8 cellular contexts compared by ENCODE assay signal in genomic region chr6:42045538-42046460, GRCh38. TPM values are rescaled to one million over a fixed set of nuclear protein-coding genes. Genes with fewer than 3 reads are reported as not detected.
DNase-seq lines count a peak whose midpoint lies in the region; ATAC-seq and TF ChIP-seq lines count a peak whose summit lies in the region.

No MANE protein-coding gene starts in this region.

- no peak for ATAC-seq in HG03175 (IDR thresholded peaks at IDR 0.05; ENCODE audit: unreplicated experiment)
- ATAC-seq in HG03442 (IDR thresholded peaks at IDR 0.05; ENCODE audit: unreplicated experiment) = no peak

- peak overlapping the region; percentile 91 for H3K4me3 Mint-ChIP-seq in MCF 10A (ENCODE audit: unreplicated experiment)

- H3K4me1 Mint-ChIP-seq in MCF 10A (ENCODE audit: insufficient read depth, unreplicated experiment) = peaks cover 37% of the 10 kb centered on the region

- H3K27me3 Mint-ChIP-seq in MCF 10A (ENCODE audit: insufficient read depth, unreplicated experiment) = no peaks in the 10 kb centered on the region

- DNase-seq in Daoy (ENCODE audit: low read depth) (peak; percentile 78), NCI-H1092 (lab: John Stamatoyannopoulos, UW) (peak; percentile 13), UCSD-AML1 (lab: John Stamatoyannopoulos, UW; ENCODE audit: unreplicated experiment) (peak; percentile 91), MCF 10A (ENCODE audit: unreplicated experiment) (peak; percentile 98), iris pigment epithelial cell (ENCODE audit: low read depth) (peak; percentile 95)
- DNase-seq in stimulated activated CD4-positive, alpha-beta T cell treated with anti-CD3 and anti-CD28 coated beads, Interleukin-15, amount 100 ng/mL, for 1 hour (ENCODE audit: low read depth in 1 of 2, low spot score in 1 of 2) = peak; percentile 65 to 66

- CTCF ChIA-PET in MCF 10A (lab: Yijun Ruan, JAX) = interaction anchor here (0.6 to 9.2 kb wide), 15 partner anchors 14 to 502 kb away, joined by 3 to 117 read pairs (median 5); partner anchors contain the start of genes BYSL, CCND3, MED20 and PRICKLE4

- H3K27ac Mint-ChIP-seq in MCF 10A (ENCODE audit: low read depth, unreplicated experiment) = peak overlapping the region; percentile 60

- H3K36me3 Mint-ChIP-seq in MCF 10A (ENCODE audit: insufficient read depth, unreplicated experiment) = peaks cover 13% of the 10 kb centered on the region

- no TSS peak for BruUV-seq in MCF 10A (replicated peaks; lab: Mats Ljungman, UMichigan)

- POLR2A ChIA-PET in MCF 10A (lab: Yijun Ruan, JAX) = interaction anchor here (0.6 to 8.8 kb wide), 30 partner anchors 12 to 736 kb away, joined by 3 to 136 read pairs (median 4); partner anchors contain the start of genes BICRAL, BYSL, C6orf132 and CCND3

- H3K9me3 Mint-ChIP-seq in MCF 10A (ENCODE audit: unreplicated experiment) = no peaks in the 10 kb centered on the region

- TF ChIP-seq CTCF in MCF 10A (IDR thresholded peaks at IDR 0.05; ENCODE audit: unreplicated experiment) = no peak

- intact Hi-C loops in MCF 10A (cut with micrococcal nuclease) = loop anchor here (2.0 kb wide), 1 partner anchor 311 kb away; the partner anchor contains the start of gene TFEB

RNA-seq across cellular contexts. Expression of gene TAF8, which starts 4.5 kb away (rescaled TPM):
- 20.6 and 34.1 TPM in 2 replicates for total RNA-seq in Daoy (2014; rRNA removed; shearing (Covaris generic))
- 23.8 and 25.8 TPM in 2 replicates for total RNA-seq in MCF 10A (2022)

Comparison
In these comparisons a context has a peak if more than half of its experiments do, and no peak if none do; other contexts are left out.
1. DNase-seq: peak in every context shown above with its lines; median percentile 98 in MCF 10A; 95 in iris pigment epithelial cell; 91 in UCSD-AML1; 78 in Daoy; 66 in stimulated activated CD4-positive, alpha-beta T cell treated with anti-CD3 and anti-CD28 coated beads, Interleukin-15, amount 100 ng/mL, for 1 hour; 13 in NCI-H1092.